Comparison of ENCODE assay signal across 12 cellular contexts in the genomic region with DNA sequence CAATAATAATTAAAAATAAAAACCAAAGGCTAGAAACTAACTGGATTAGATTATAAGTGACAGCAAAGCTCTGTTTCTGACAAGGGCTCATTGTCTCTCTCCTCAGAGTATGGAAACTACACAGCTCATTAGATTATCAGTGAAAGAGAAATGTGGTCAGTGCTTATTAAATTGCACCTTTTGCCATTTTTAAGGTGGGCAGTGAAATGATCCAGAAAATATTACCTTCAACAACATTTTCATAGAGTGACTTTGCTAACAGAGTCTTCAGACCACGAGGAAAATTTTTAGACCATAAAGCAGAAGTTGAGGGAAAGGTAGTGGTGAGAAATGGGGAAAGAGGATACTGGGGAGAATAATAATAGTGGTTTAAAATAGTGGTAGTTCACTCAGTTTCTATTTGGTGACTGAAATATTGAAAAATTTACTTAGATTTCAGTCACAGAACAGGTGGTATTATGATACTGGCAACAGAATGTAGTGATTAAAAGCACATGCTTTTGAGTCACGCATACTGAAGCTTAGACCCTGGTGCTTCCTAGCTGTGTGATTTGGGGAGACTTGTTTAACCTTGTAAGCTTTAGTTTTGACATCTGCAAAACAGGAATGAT.
DNase-seq lines count a peak whose midpoint lies in the region; ATAC-seq and TF ChIP-seq lines count a peak whose summit lies in the region.
"Had no signal": no experiment of that assay in that cellular context is flagged by ENCODE, and none has a peak within 500 bp of the region (broad histone marks: within the 10 kb centered on the region; RNA-seq: fewer than 3 reads in every experiment).

No MANE protein-coding gene starts in this region.

- intact Hi-C loops in dorsolateral prefrontal cortex (cut with DNase I): loop anchor here in 1 of 2 donors (10.0 kb wide), 1 partner anchor 115 kb away; no protein-coding TSS in a partner anchor

- TF ChIP-seq CTCF in dorsolateral prefrontal cortex (IDR thresholded peaks at IDR 0.05 in 54 of 56, conservative IDR thresholded peaks at IDR 0.05 in 2 of 56; ENCODE audit: low read depth in 1 of 56, partially characterized antibody in 56 of 56): no peak

- ATAC-seq in GM18861 (IDR thresholded peaks at IDR 0.05; ENCODE audit: unreplicated experiment) (peak; percentile 78), GM21576 (IDR thresholded peaks at IDR 0.05; ENCODE audit: unreplicated experiment) (peak; percentile 78), HG03139 (IDR thresholded peaks at IDR 0.05; ENCODE audit: unreplicated experiment) (peak; percentile 75)
- ATAC-seq: HepG2, left cardiac atrium had no signal

- DNase-seq in dorsolateral prefrontal cortex (no peak), NCI-H1694 (lab: John Stamatoyannopoulos, UW) (no peak), NCI-H2227 treated with DMSO at 0.1 percent for 48 hours (lab: John Stamatoyannopoulos, UW) (no peak), KBM-7 (no peak)
- no peak for DNase-seq in activated naive CD4-positive, alpha-beta T cell treated with anti-CD3 and anti-CD28 coated beads, Interleukin-2, amount 10 ng/mL, durations not matched to agents 7 days and 5 days
- DNase-seq: left cardiac atrium had no signal

- H3K4me3 Mint-ChIP-seq in activated naive CD4-positive, alpha-beta T cell treated with anti-CD3 and anti-CD28 coated beads, Interleukin-2, amount 10 ng/mL, durations not matched to agents 7 days and 5 days: no peak overlapping the region
- H3K4me3 Mint-ChIP-seq: CD14-positive monocyte, type B pancreatic cell had no signal

- no peaks in the 10 kb centered on the region for H3K27me3 Mint-ChIP-seq in activated naive CD4-positive, alpha-beta T cell treated with anti-CD3 and anti-CD28 coated beads, Interleukin-2, amount 10 ng/mL, durations not matched to agents 7 days and 5 days
- H3K27me3 Mint-ChIP-seq: type B pancreatic cell had no signal

- no peaks in the 10 kb centered on the region for H3K27me3 ChIP-seq in dorsolateral prefrontal cortex

- peak overlapping the region; percentile 32 to 91 (median 81) for H3K27ac ChIP-seq in dorsolateral prefrontal cortex

- CTCF ChIA-PET in activated naive CD4-positive, alpha-beta T cell treated with anti-CD3 and anti-CD28 coated beads, Interleukin-2, amount 10 ng/mL, durations not matched to agents 7 days and 5 days (lab: Charles Lee): no interaction called here

- no peak overlapping the region for H3K4me3 ChIP-seq in dorsolateral prefrontal cortex

- H3K4me1 Mint-ChIP-seq in activated naive CD4-positive, alpha-beta T cell treated with anti-CD3 and anti-CD28 coated beads, Interleukin-2, amount 10 ng/mL, durations not matched to agents 7 days and 5 days: no peaks in the 10 kb centered on the region
- H3K4me1 Mint-ChIP-seq: CD14-positive monocyte had no signal

- H3K36me3 Mint-ChIP-seq in activated naive CD4-positive, alpha-beta T cell treated with anti-CD3 and anti-CD28 coated beads, Interleukin-2, amount 10 ng/mL, durations not matched to agents 7 days and 5 days: no peaks in the 10 kb centered on the region
- H3K36me3 Mint-ChIP-seq: CD14-positive monocyte, type B pancreatic cell had no signal

- H3K27ac Mint-ChIP-seq in activated naive CD4-positive, alpha-beta T cell treated with anti-CD3 and anti-CD28 coated beads, Interleukin-2, amount 10 ng/mL, durations not matched to agents 7 days and 5 days: no peak overlapping the region
- H3K27ac Mint-ChIP-seq: CD14-positive monocyte, type B pancreatic cell had no signal

- no peaks in the 10 kb centered on the region for H3K9me3 Mint-ChIP-seq in activated naive CD4-positive, alpha-beta T cell treated with anti-CD3 and anti-CD28 coated beads, Interleukin-2, amount 10 ng/mL, durations not matched to agents 7 days and 5 days
- H3K9me3 Mint-ChIP-seq: type B pancreatic cell had no signal

- in situ Hi-C loops in KBM-7 (cut with MboI; ENCODE audit: low pct_unique_long_range_greater_than_20kb, low sequenced_read_pairs): no loop called here
